ENCODE assay signal across 8 cellular contexts in the genomic region with DNA sequence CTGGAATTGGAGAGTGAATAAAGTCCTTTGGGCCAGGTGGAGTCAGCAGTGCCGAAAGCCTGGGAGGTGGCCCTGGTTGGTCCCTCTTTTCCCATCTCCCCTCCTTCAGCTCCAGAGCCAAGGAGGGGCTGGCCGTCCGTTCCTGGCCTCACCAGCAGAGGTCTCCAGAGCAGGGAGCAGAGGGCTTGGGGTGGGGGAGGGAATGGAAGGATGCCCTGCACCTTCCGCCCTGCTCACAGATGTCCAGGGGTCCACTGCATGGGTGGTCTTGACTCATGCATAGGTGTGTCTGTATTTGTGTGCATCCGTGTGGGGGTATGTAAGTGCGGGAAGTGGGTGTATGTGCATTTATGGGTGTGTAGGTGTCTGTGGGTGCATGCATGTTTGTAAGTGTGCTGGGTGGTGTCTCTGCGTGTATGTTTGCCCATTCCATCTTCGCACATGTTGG.
DNase-seq lines count a peak whose midpoint lies in the region; TF ChIP-seq lines count a peak whose summit lies in the region.

No MANE protein-coding gene starts in this region.

- H3K79me2 ChIP-seq in SU-DHL-6 (ENCODE audit: insufficient read depth, low read length) = no peaks in the 10 kb centered on the region

- H3K9ac ChIP-seq in SU-DHL-6 (ENCODE audit: low read length) = no peak overlapping the region

- 0 out of 2 replicates have a peak, but pooled peaks cover 6% of the 10 kb centered on the region for H3K9me3 ChIP-seq in SU-DHL-6 (ENCODE audit: insufficient read depth, low read length)

- H4K20me1 ChIP-seq in SU-DHL-6 (ENCODE audit: low read depth, low read length) = no peaks in the 10 kb centered on the region

- TF ChIP-seq CTCF in SU-DHL-6 (IDR thresholded peaks at IDR 0.05; ENCODE audit: insufficient read depth, low read length, poor library complexity, severe bottlenecking) (peak; percentile 63), cardiac fibroblast (IDR thresholded peaks at IDR 0.05; ENCODE audit: low read depth, low read length) (peak; percentile 97)

- H3K4me3 ChIP-seq in SU-DHL-6 (ENCODE audit: insufficient read depth, low read length, poor library complexity, severe bottlenecking) (no peak overlapping the region), cardiac fibroblast (replicated peaks in 1 of 2; ENCODE audit: low read depth in 2 of 2, low read length in 2 of 2) (no peak overlapping the region)

- H3K27ac ChIP-seq in SU-DHL-6 (ENCODE audit: low read depth, low read length) (no peak overlapping the region), layer of hippocampus (ENCODE audit: low read depth, low read length) (peak overlapping the region; percentile 62)

- H3K27me3 ChIP-seq in SU-DHL-6 (ENCODE audit: low read length) (no peaks in the 10 kb centered on the region), layer of hippocampus (ENCODE audit: control insufficient read depth, insufficient read depth, low read length) (no peaks in the 10 kb centered on the region)

- no peak overlapping the region for H2AFZ ChIP-seq in SU-DHL-6 (ENCODE audit: low read depth, low read length, severe bottlenecking)

- no peak overlapping the region for H3K4me2 ChIP-seq in SU-DHL-6 (ENCODE audit: low read depth, low read length, poor library complexity, severe bottlenecking)

- no peaks in the 10 kb centered on the region for H3F3A ChIP-seq in SU-DHL-6 (ENCODE audit: insufficient read depth)

- DNase-seq in C1 segment of cervical spinal cord (lab: John Stamatoyannopoulos, UW) = peak in 11 of 14 donors; percentile 40 to 77 (median 63)
- DNase-seq in H4 (ENCODE audit: low spot score) = peak; percentile 35
- DNase-seq in cardiac fibroblast (ENCODE audit: low read depth in 2 of 2) = peak; percentile 64 to 73
- DNase-seq in stimulated activated CD8-positive, alpha-beta memory T cell treated with anti-CD3 and anti-CD28 coated beads, Interleukin-2, amount 100 ng/mL, for 48 hours (ENCODE audit: low read depth in 2 of 2) = peak; percentile 19 to 24
- no peak for DNase-seq in NCI-H2171 (lab: John Stamatoyannopoulos, UW)
- DNase-seq in NCI-H128 (lab: John Stamatoyannopoulos, UW; ENCODE audit: unreplicated experiment) = no peak

- H3K36me3 ChIP-seq in SU-DHL-6 (ENCODE audit: low read length) = no peaks in the 10 kb centered on the region

- H3K9me2 ChIP-seq in SU-DHL-6 (replicated peaks; ENCODE audit: insufficient read depth, low read length) = no peaks in the 10 kb centered on the region

Comparison
In these comparisons a context has a peak if more than half of its experiments do, and no peak if none do; other contexts are left out.
1. DNase-seq: peak in C1 segment of cervical spinal cord (11 of 14), H4 (single experiment), cardiac fibroblast (2 of 2) and stimulated activated CD8-positive, alpha-beta memory T cell treated with anti-CD3 and anti-CD28 coated beads, Interleukin-2, amount 100 ng/mL, for 48 hours (2 of 2); none in NCI-H2171 (single experiment) and NCI-H128 (single experiment).